ENCODE assay signal across 22 cellular contexts in the genomic region with DNA sequence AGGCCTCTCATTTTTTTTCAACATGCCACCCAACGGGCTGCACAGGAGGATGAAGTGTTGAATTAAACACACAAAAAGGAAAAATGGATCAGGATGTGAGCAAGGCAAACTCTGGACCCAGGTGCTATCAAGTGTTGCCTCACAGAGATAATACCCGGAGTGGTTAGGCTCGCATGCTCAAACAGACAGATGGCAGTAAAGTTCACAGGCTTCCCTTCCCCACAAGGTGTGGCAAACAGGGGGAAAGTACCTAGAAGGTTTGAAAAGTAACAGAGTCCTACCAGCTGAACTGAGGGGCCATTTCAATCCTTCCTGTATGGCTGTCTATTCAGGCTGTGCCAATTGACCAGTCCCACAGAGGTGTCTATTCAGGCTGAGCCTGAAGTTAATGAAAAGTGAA.
DNase-seq lines count a peak whose midpoint lies in the region; ATAC-seq, FAIRE-seq and TF ChIP-seq lines count a peak whose summit lies in the region.
"Had no signal": no experiment of that assay in that cellular context is flagged by ENCODE, and none has a peak within 500 bp of the region (broad histone marks: within the 10 kb centered on the region; RNA-seq: fewer than 3 reads in every experiment).

No MANE protein-coding gene starts in this region.

- no TSS peak for BruUV-seq in GM12878 (replicated peaks; lab: Mats Ljungman, UMichigan)

- H3K4me2 ChIP-seq in GM12878 (ENCODE audit: control insufficient read depth, insufficient read depth) = no peak overlapping the region

- no peak overlapping the region for H2AFZ ChIP-seq in GM12878 (ENCODE audit: control insufficient read depth, low read depth, low read length)

- no peak for TF ChIP-seq EP300 in GM12878 (IDR thresholded peaks at IDR 0.05; ENCODE audit: borderline replicate concordance in 1 of 2, control insufficient read depth in 1 of 2, low read depth in 2 of 2, low read length in 2 of 2)

- H3K36me3 Mint-ChIP-seq in CD8-positive, alpha-beta T cell = no peaks in the 10 kb centered on the region
- H3K36me3 Mint-ChIP-seq: CD4-positive, CD25-positive, alpha-beta regulatory T cell; mesothelial cell of epicardium had no signal

- 27% methylated on average over 3 of the region's 3 CpGs for WGBS in GM12878 (ENCODE audit: insufficient coverage, insufficient replicate concordance, low lambda C conversion rate, missing lambda C conversion rate)

- H3K79me2 ChIP-seq in GM12878 (ENCODE audit: control insufficient read depth, insufficient read depth, low read length) = no peaks in the 10 kb centered on the region

- no peaks in the 10 kb centered on the region for H3K27me3 ChIP-seq in GM12878 (replicated peaks in 1 of 2; ENCODE audit: control insufficient read depth in 2 of 2, insufficient read depth in 2 of 2, low read length in 1 of 2)
- H3K27me3 ChIP-seq in CD8-positive, alpha-beta T cell (ENCODE audit: insufficient read depth, low read length) = no peaks in the 10 kb centered on the region
- H3K27me3 ChIP-seq: gastrocnemius medialis had no signal

- no peak overlapping the region for H3K4me3 Mint-ChIP-seq in CD8-positive, alpha-beta T cell
- H3K4me3 Mint-ChIP-seq: activated T-cell treated with anti-CD3 and anti-CD28 coated beads, Interleukin-2, amount 50 U/mL, for 4 hours; CD4-positive, CD25-positive, alpha-beta regulatory T cell; immature natural killer cell; mesothelial cell of epicardium; stimulated activated naive CD8-positive, alpha-beta T cell treated with anti-CD3 and anti-CD28 coated beads, Interleukin-15, amount 100 ng/mL, for 72 hours had no signal

- no peaks in the 10 kb centered on the region; the same call in 2 of the 3 replicates for H3K9me3 ChIP-seq in GM12878 (replicated peaks; ENCODE audit: control insufficient read depth, insufficient read depth, low read length)
- no peaks in the 10 kb centered on the region for H3K9me3 ChIP-seq in CD8-positive, alpha-beta T cell (ENCODE audit: low read length)
- H3K9me3 ChIP-seq: gastrocnemius medialis had no signal

- no peak overlapping the region for H3K27ac Mint-ChIP-seq in CD8-positive, alpha-beta T cell
- H3K27ac Mint-ChIP-seq: CD4-positive, CD25-positive, alpha-beta regulatory T cell; immature natural killer cell; mesothelial cell of epicardium; stimulated activated naive CD8-positive, alpha-beta T cell treated with anti-CD3 and anti-CD28 coated beads, Interleukin-15, amount 100 ng/mL, for 72 hours had no signal

- H3K4me1 Mint-ChIP-seq in CD8-positive, alpha-beta T cell (ENCODE audit: low read depth) = no peaks in the 10 kb centered on the region
- H3K4me1 Mint-ChIP-seq: CD4-positive, CD25-positive, alpha-beta regulatory T cell; immature natural killer cell; mesothelial cell of epicardium; stimulated activated naive CD8-positive, alpha-beta T cell treated with anti-CD3 and anti-CD28 coated beads, Interleukin-15, amount 100 ng/mL, for 72 hours had no signal

- in situ Hi-C loops in GM12878 (cut with MboI) = no loop called here

- SMC1A ChIA-PET in GM12878 (lab: Charles Lee; ENCODE audit: uncharacterized antibody, unreplicated experiment) = interaction anchor here (1.3 kb wide), 1 partner anchor 395 kb away, joined by 3 read pairs; no protein-coding TSS in a partner anchor

- no peaks in the 10 kb centered on the region for H3K27me3 Mint-ChIP-seq in CD8-positive, alpha-beta T cell (ENCODE audit: low read depth)
- H3K27me3 Mint-ChIP-seq: CD4-positive, CD25-positive, alpha-beta regulatory T cell; stimulated activated naive CD8-positive, alpha-beta T cell treated with anti-CD3 and anti-CD28 coated beads, Interleukin-15, amount 100 ng/mL, for 72 hours had no signal

- FAIRE-seq in GM12878 (lab: Jason Lieb, UNC) = no peak
- FAIRE-seq: endometrium had no signal

- peaks cover 16% of the 10 kb centered on the region for H3K9me3 Mint-ChIP-seq in CD8-positive, alpha-beta T cell

- H4K20me1 ChIP-seq in GM12878 (ENCODE audit: control insufficient read depth, insufficient read depth) = no peaks in the 10 kb centered on the region

- CTCF ChIA-PET in GM12878 (lab: Yijun Ruan, JAX) = no interaction called here
- CTCF ChIA-PET in CD8-positive, alpha-beta T cell (lab: Charles Lee) = no interaction called here

- H3K36me3 ChIP-seq in GM12878 (ENCODE audit: control insufficient read depth in 2 of 2, insufficient read depth in 2 of 2, low read length in 1 of 2) = no peaks in the 10 kb centered on the region
- H3K36me3 ChIP-seq in CD8-positive, alpha-beta T cell (ENCODE audit: insufficient read depth, low read length) = no peaks in the 10 kb centered on the region
- H3K36me3 ChIP-seq: gastrocnemius medialis had no signal

- RAD21 ChIA-PET in GM12878 (lab: Charles Lee; ENCODE audit: unreplicated experiment) = interaction anchor here (0.9 kb wide), 1 partner anchor 377 kb away, joined by 3 read pairs; no protein-coding TSS in a partner anchor

- intact Hi-C loops in GM12878 (cut with micrococcal nuclease; ENCODE audit: unreplicated experiment) = no loop called here
- intact Hi-C loops in CD8-positive, alpha-beta T cell (cut with DNase I, micrococcal nuclease) = no loop called here

- H3K9ac ChIP-seq in GM12878 (ENCODE audit: control insufficient read depth, insufficient read depth, low read length) = no peak overlapping the region

- TF ChIP-seq POLR2A in GM12878 (IDR thresholded peaks at IDR 0.05; ENCODE audit: low read depth, low read length) = no peak

- ATAC-seq in GM18498 (IDR thresholded peaks at IDR 0.05; ENCODE audit: unreplicated experiment) = peak; percentile 50
- ATAC-seq in GM19395 (IDR thresholded peaks at IDR 0.05; ENCODE audit: unreplicated experiment) = peak; percentile 67
- ATAC-seq in HG03060 (IDR thresholded peaks at IDR 0.05; ENCODE audit: low read depth, unreplicated experiment) = peak; percentile 69
- ATAC-seq in GM12878 = peak; percentile 90
- ATAC-seq in esophagus mucosa = no peak
- no peak for ATAC-seq in CD8-positive, alpha-beta T cell
- ATAC-seq in GM21423 (IDR thresholded peaks at IDR 0.05; ENCODE audit: unreplicated experiment) = no peak
- ATAC-seq: activated T-cell treated with anti-CD3 and anti-CD28 coated beads, Interleukin-2, amount 50 U/mL, for 4 hours; gastrocnemius medialis; Right ventricle myocardium inferior; stimulated activated naive CD8-positive, alpha-beta T cell treated with anti-CD3 and anti-CD28 coated beads, Interleukin-15, amount 100 ng/mL, for 72 hours had no signal

- POLR2A ChIA-PET in GM12878 (lab: Charles Lee) = no interaction called here
- POLR2A ChIA-PET in CD8-positive, alpha-beta T cell (lab: Charles Lee) = no interaction called here

- TF ChIP-seq CTCF in GM12878 (IDR thresholded peaks at IDR 0.05 in 2 of 3, conservative IDR thresholded peaks at IDR 0.05 in 1 of 3; ENCODE audit: control insufficient read depth in 2 of 3, extremely low read depth in 1 of 3, insufficient read depth in 1 of 3, low read depth in 3 of 3, low read length in 3 of 3) = peak in 1 of 3 experiments; percentile 29; a peak in 2 of 6 replicates
- TF ChIP-seq CTCF in CD8-positive, alpha-beta T cell (IDR thresholded peaks at IDR 0.05) = no peak

- no peak for DNase-seq in GM12878 (ENCODE audit: low read depth, low spot score)
- no peak for DNase-seq in DMS79 (lab: John Stamatoyannopoulos, UW)
- DNase-seq in CD8-positive, alpha-beta T cell = no peak
- DNase-seq: activated CD4-positive, alpha-beta T cell treated with anti-CD3 and anti-CD28 coated beads, Interleukin-2, amount 50 U/mL, for 1 hour; activated T-cell treated with anti-CD3 and anti-CD28 coated beads, Interleukin-2, amount 50 U/mL, for 4 hours; CD4-positive, CD25-positive, alpha-beta regulatory T cell; cerebellar nuclear complex; gastrocnemius medialis; immature natural killer cell; NCI-H2029 treated with DMSO at 0.1 percent for 48 hours; NCI-H82; occipital lobe; stimulated activated naive CD8-positive, alpha-beta T cell treated with anti-CD3 and anti-CD28 coated beads, Interleukin-15, amount 100 ng/mL, for 72 hours; T-helper 9 cell had no signal

- no peaks in the 10 kb centered on the region for H3K4me1 ChIP-seq in GM12878 (ENCODE audit: control insufficient read depth, insufficient read depth, low read length)
- no peaks in the 10 kb centered on the region for H3K4me1 ChIP-seq in CD8-positive, alpha-beta T cell (ENCODE audit: insufficient read depth, low read length)
- H3K4me1 ChIP-seq: gastrocnemius medialis had no signal

- no peak overlapping the region for H3K4me3 ChIP-seq in GM12878
- H3K4me3 ChIP-seq in CD8-positive, alpha-beta T cell (ENCODE audit: low read depth, low read length) = no peak overlapping the region
- H3K4me3 ChIP-seq: gastrocnemius medialis had no signal

- TF ChIP-seq RAD21 in GM12878 (IDR thresholded peaks at IDR 0.05; ENCODE audit: insufficient read depth, low read depth, low read length) = 0 out of 2 replicates have a peak, but pooled peaks have one; percentile 22

- no peak overlapping the region for H3K27ac ChIP-seq in GM12878 (ENCODE audit: control insufficient read depth, insufficient read depth)
- H3K27ac ChIP-seq in CD8-positive, alpha-beta T cell (ENCODE audit: low read depth, low read length) = no peak overlapping the region
- H3K27ac ChIP-seq: gastrocnemius medialis had no signal

TF ChIP-seq in GM12878, 131 proteins besides CTCF, POLR2A, EP300 and RAD21 (continues in another document):
- TF ChIP-seq MXI1 (IDR thresholded peaks at IDR 0.05; ENCODE audit: low read depth, low read length) (no peak), ZBTB4 (CRISPR knock-in tag; IDR thresholded peaks at IDR 0.05) (no peak), YBX1 (IDR thresholded peaks at IDR 0.05) (no peak), SMC3 (IDR thresholded peaks at IDR 0.05; ENCODE audit: borderline replicate concordance, low read length) (peak; percentile 22; the same call in 1 of the 2 replicates)

Comparison
In these comparisons a context has a peak if more than half of its experiments do, and no peak if none do; other contexts are left out.
1. ATAC-seq: peak in GM18498 (single experiment), GM19395 (single experiment), HG03060 (single experiment) and GM12878 (single experiment); none in esophagus mucosa (single experiment), CD8-positive, alpha-beta T cell (single experiment) and GM21423 (single experiment).